Comparison of ENCODE assay signal across 9 cellular contexts in genomic region chr2:85066874-85067351, GRCh38.
A peak's percentile ranks its signal among the peaks of the same experiment; 100 is the strongest.
DNase-seq lines count a peak whose midpoint lies in the region; ATAC-seq and TF ChIP-seq lines count a peak whose summit lies in the region.
"Had no signal": no experiment of that assay in that cellular context is flagged by ENCODE, and none has a peak within 500 bp of the region (broad histone marks: within the 10 kb centered on the region; RNA-seq: fewer than 3 reads in every experiment).

No MANE protein-coding gene starts in this region.

- H3K9ac ChIP-seq in HUES64 (ENCODE audit: low read depth, low read length): peak overlapping the region; percentile 26; the same call in 1 of the 2 replicates

- peak; percentile 61 to 82 (median 62) for DNase-seq in NCI-H1417 (lab: John Stamatoyannopoulos, UW)
- DNase-seq in NCI-H1417 treated with DMSO at 0.1 percent for 48 hours (lab: John Stamatoyannopoulos, UW): no peak
- peak; percentile 30 to 80 (median 64) for DNase-seq in Peyer's patch
- DNase-seq in amniotic stem cell (lab: John Stamatoyannopoulos, UW): peak; percentile 62
- peak; percentile 82 for DNase-seq in left ventricle myocardium superior
- DNase-seq in prostate gland (ENCODE audit: low spot score): peak; percentile 68

- TF ChIP-seq CTCF in Peyer's patch (IDR thresholded peaks at IDR 0.05): peak; percentile 19 to 70 (median 64)
- peak in 3 of 4 experiments; percentile 60 to 76 (median 72) for TF ChIP-seq CTCF in prostate gland (IDR thresholded peaks at IDR 0.05)

- ATAC-seq in left ventricle myocardium superior: peak; percentile 93
- ATAC-seq in GM18505 (IDR thresholded peaks at IDR 0.05; ENCODE audit: unreplicated experiment): no peak
- ATAC-seq: naive thymus-derived CD8-positive, alpha-beta T cell had no signal

- H3K4me3 ChIP-seq in HUES64 (ENCODE audit: low read length) (peak overlapping the region; percentile 47), Peyer's patch (peak overlapping the region in 2 of 4 donors; percentile 10 to 31), prostate gland (no peak overlapping the region)

- intact Hi-C loops in left ventricle myocardium superior (cut with micrococcal nuclease) (loop anchor here (5.0 kb wide), 1 partner anchor 230 kb away; no protein-coding TSS in a partner anchor), prostate gland (cut with DNase I) (loop anchor here (5.0 kb wide), 1 partner anchor 220 kb away; no protein-coding TSS in a partner anchor)

- no peaks in the 10 kb centered on the region for H3K36me3 ChIP-seq in HUES64 (ENCODE audit: insufficient read depth, low read length)
- H3K36me3 ChIP-seq in Peyer's patch: no peaks in the 10 kb centered on the region
- no peaks in the 10 kb centered on the region for H3K36me3 ChIP-seq in prostate gland

- H3K9me3 ChIP-seq in HUES64 (ENCODE audit: insufficient read depth, low read depth, low read length) (no peaks in the 10 kb centered on the region), Peyer's patch (no peaks in the 10 kb centered on the region), prostate gland (no peaks in the 10 kb centered on the region)

- H3K4me1 ChIP-seq in HUES64 (ENCODE audit: insufficient read depth, low read length) (peaks cover 15% of the 10 kb centered on the region; the same call in 1 of the 2 replicates), Peyer's patch (no peaks in the 10 kb centered on the region), prostate gland (replicated peaks) (no peaks in the 10 kb centered on the region)

- H3K27me3 ChIP-seq in HUES64 (ENCODE audit: insufficient read depth, low read length) (peaks cover 10% of the 10 kb centered on the region; the same call in 1 of the 2 replicates), Peyer's patch (no peaks in the 10 kb centered on the region), prostate gland (replicated peaks; ENCODE audit: insufficient read depth) (no peaks in the 10 kb centered on the region)

- TF ChIP-seq POLR2A in Peyer's patch (IDR thresholded peaks at IDR 0.05): no peak
- no peak for TF ChIP-seq POLR2A in prostate gland (IDR thresholded peaks at IDR 0.05)
- TF ChIP-seq POLR2A in GM18505 (IDR thresholded peaks at IDR 0.05; ENCODE audit: borderline replicate concordance, extremely low read depth, insufficient read depth, insufficient read length): no peak

- H3K27ac ChIP-seq in HUES64 (ENCODE audit: low read depth, low read length) (no peak overlapping the region), Peyer's patch (no peak overlapping the region), prostate gland (no peak overlapping the region)

- WGBS in HUES64: 7% methylated on average over 19 of the region's 19 CpGs
- WGBS in prostate gland: 5% methylated on average over 19 of the region's 19 CpGs
